ENCODE assay signal across 1 cellular context in the genomic region with DNA sequence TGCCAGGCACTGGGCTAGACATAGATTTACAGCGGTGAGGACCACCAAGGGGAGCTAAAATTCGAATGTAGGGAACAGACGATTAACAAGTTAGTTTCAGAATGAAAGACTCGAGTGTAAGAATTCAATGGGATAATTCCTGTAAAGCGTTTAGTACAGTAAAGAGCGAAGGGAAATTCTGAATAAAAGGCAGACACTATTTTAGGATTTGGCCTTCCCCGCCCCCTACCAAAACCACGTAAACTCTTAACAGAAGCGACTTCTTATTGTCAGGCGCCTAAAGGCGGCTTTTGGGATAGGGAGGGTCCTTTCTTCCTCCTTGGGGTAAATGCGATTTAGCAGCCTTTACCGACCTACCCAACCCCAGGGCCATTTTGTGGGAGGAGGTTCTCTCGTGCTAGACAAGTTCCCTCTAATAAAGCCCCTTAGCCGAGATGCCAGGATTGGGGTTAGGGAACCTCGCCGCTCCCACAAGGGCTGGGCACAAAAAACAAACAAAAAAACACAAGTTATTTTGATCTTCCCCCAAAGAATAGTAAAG.
TF ChIP-seq lines count a peak whose summit lies in the region.

No MANE protein-coding gene starts in this region.

TF ChIP-seq in SK-N-SH, 30 proteins besides CTCF, POLR2A, EP300 and RAD21 (continued from another document):
- TF ChIP-seq, protein P1, sequence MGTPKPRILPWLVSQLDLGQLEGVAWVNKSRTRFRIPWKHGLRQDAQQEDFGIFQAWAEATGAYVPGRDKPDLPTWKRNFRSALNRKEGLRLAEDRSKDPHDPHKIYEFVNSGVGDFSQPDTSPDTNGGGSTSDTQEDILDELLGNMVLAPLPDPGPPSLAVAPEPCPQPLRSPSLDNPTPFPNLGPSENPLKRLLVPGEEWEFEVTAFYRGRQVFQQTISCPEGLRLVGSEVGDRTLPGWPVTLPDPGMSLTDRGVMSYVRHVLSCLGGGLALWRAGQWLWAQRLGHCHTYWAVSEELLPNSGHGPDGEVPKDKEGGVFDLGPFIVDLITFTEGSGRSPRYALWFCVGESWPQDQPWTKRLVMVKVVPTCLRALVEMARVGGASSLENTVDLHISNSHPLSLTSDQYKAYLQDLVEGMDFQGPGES (IDR thresholded peaks at IDR 0.05; ENCODE audit: low read depth, low read length), result no peak
- TF ChIP-seq CHD2 (IDR thresholded peaks at IDR 0.05; ENCODE audit: low read length, partially characterized antibody), result no peak
TF ChIP-seq in SK-N-SH: peak in this region for 0.
